Comparison of ENCODE assay signal across 8 cellular contexts in genomic region chr5:116068028-116068632, GRCh38. TPM values are rescaled to one million over a fixed set of nuclear protein-coding genes. Genes with fewer than 3 reads are reported as not detected.
A peak's percentile ranks its signal among the peaks of the same experiment; 100 is the strongest.
DNase-seq lines count a peak whose midpoint lies in the region; ATAC-seq, FAIRE-seq and TF ChIP-seq lines count a peak whose summit lies in the region.

No MANE protein-coding gene starts in this region.

- no peaks in the 10 kb centered on the region for H4K20me1 ChIP-seq in fibroblast of lung (ENCODE audit: control insufficient read depth, extremely low read depth, insufficient read depth, low read length)

- H3K36me3 Mint-ChIP-seq in CD4-positive, alpha-beta T cell (ENCODE audit: low read depth): no peaks in the 10 kb centered on the region

- intact Hi-C loops in CD4-positive, alpha-beta T cell (cut with DNase I, micrococcal nuclease): loop anchor here (1.0 to 5.0 kb wide), 3 partner anchors 434 to 759 kb away; no protein-coding TSS in a partner anchor
- intact Hi-C loops in pancreas (cut with DNase I): no loop called here

- peak; percentile 85 for FAIRE-seq in pancreas (lab: Jason Lieb, UNC)

- H3K4me3 Mint-ChIP-seq in CD4-positive, alpha-beta T cell: no peak overlapping the region

- no peak overlapping the region for H2AFZ ChIP-seq in fibroblast of lung (ENCODE audit: low read length)

- no peak overlapping the region for H3K9ac ChIP-seq in fibroblast of lung (ENCODE audit: insufficient read depth, low read length)

- no peak overlapping the region for H3K27ac Mint-ChIP-seq in CD4-positive, alpha-beta T cell

- H3K9me3 ChIP-seq in CD4-positive, alpha-beta T cell (ENCODE audit: control insufficient read depth, low read length): no peaks in the 10 kb centered on the region
- no peaks in the 10 kb centered on the region for H3K9me3 ChIP-seq in fibroblast of lung (ENCODE audit: control insufficient read depth, insufficient read depth, low read depth, low read length)
- no peaks in the 10 kb centered on the region for H3K9me3 ChIP-seq in pancreas

- H3K9me3 Mint-ChIP-seq in CD4-positive, alpha-beta T cell: no peaks in the 10 kb centered on the region

- peak; percentile 74 for TF ChIP-seq CTCF in CD4-positive, alpha-beta T cell (IDR thresholded peaks at IDR 0.05)
- TF ChIP-seq CTCF in GM12874 (IDR thresholded peaks at IDR 0.05; ENCODE audit: insufficient read depth, low read depth, low read length) (peak; percentile 40; the same call in 1 of the 2 replicates), fibroblast of lung (conservative IDR thresholded peaks at IDR 0.05 in 1 of 2, IDR thresholded peaks at IDR 0.05 in 1 of 2; ENCODE audit: low read depth in 1 of 2, low read length in 2 of 2) (peak; percentile 40 to 70), pancreas (IDR thresholded peaks at IDR 0.05) (peak; percentile 60 to 82 (median 70))

- WGBS in pancreas, 2 donors: 5 to 7% methylated on average over 4 of the region's 4 CpGs

- H3K4me1 Mint-ChIP-seq in CD4-positive, alpha-beta T cell (ENCODE audit: low read depth): no peaks in the 10 kb centered on the region

- H3K27ac ChIP-seq in CD4-positive, alpha-beta T cell (ENCODE audit: low read depth, low read length): no peak overlapping the region
- no peak overlapping the region for H3K27ac ChIP-seq in fibroblast of lung (ENCODE audit: insufficient read depth, low read length)
- no peak overlapping the region for H3K27ac ChIP-seq in pancreas

- DNase-seq in CD4-positive, alpha-beta T cell: peak in 1 of 10 experiments; percentile 6
- peak; percentile 62 for DNase-seq in Jurkat, Clone E6-1 (ENCODE audit: low read depth, low spot score)
- peak; percentile 41 for DNase-seq in SW480 (ENCODE audit: low spot score)
- peak; percentile 40 to 82 for DNase-seq in fibroblast of lung (ENCODE audit: low read depth in 2 of 2)
- DNase-seq in pancreas: peak in 1 of 6 donors; percentile 26
- DNase-seq in stimulated activated CD4-positive, alpha-beta T cell treated with anti-CD3 and anti-CD28 coated beads, Interleukin-12 subunit alpha, Interleukin-12 subunit beta, amount 100 ng/mL, for 4 hours: no peak

- ATAC-seq in CD4-positive, alpha-beta T cell (ENCODE audit: poor library complexity): peak; percentile 58
- peak in 3 of 4 donors; percentile 68 to 71 (median 69) for ATAC-seq in pancreas
- ATAC-seq in GM18870 (IDR thresholded peaks at IDR 0.05; ENCODE audit: unreplicated experiment): no peak

- no peak overlapping the region for H3K4me3 ChIP-seq in Jurkat, Clone E6-1 (ENCODE audit: low read length)
- H3K4me3 ChIP-seq in fibroblast of lung (replicated peaks in 1 of 4; ENCODE audit: control extremely low read depth in 1 of 4, insufficient read depth in 1 of 4, low read depth in 3 of 4, low read length in 4 of 4) (no peak overlapping the region), pancreas (no peak overlapping the region)

- H3K4me1 ChIP-seq in fibroblast of lung (ENCODE audit: control insufficient read depth, extremely low read depth, insufficient read depth, low read length): no peaks in the 10 kb centered on the region
- peaks cover 0 to 3% (median 0%) of the 10 kb centered on the region in 3 donors for H3K4me1 ChIP-seq in pancreas

- peaks cover 17% of the 10 kb centered on the region for H3K27me3 ChIP-seq in CD4-positive, alpha-beta T cell (ENCODE audit: control insufficient read depth, insufficient read depth, low read length)
- H3K27me3 ChIP-seq in fibroblast of lung (ENCODE audit: control insufficient read depth, insufficient read depth, low read length): no peaks in the 10 kb centered on the region
- H3K27me3 ChIP-seq in pancreas: peaks cover 0 to 10% (median 3%) of the 10 kb centered on the region in 4 donors

- CTCF ChIA-PET in CD4-positive, alpha-beta T cell (lab: Charles Lee): interaction anchor here (1.2 kb wide), 1 partner anchor 466 kb away, joined by 3 read pairs; the partner anchor contains the start of gene TICAM2

- peaks cover 30% of the 10 kb centered on the region for H3K27me3 Mint-ChIP-seq in CD4-positive, alpha-beta T cell

- no peak overlapping the region for H3K4me2 ChIP-seq in fibroblast of lung (ENCODE audit: extremely low read depth, insufficient read depth, low read length)

- H3K36me3 ChIP-seq in fibroblast of lung (ENCODE audit: control insufficient read depth, insufficient read depth, low read length) (no peaks in the 10 kb centered on the region), pancreas (no peaks in the 10 kb centered on the region)

- POLR2A ChIA-PET in CD4-positive, alpha-beta T cell (lab: Charles Lee): no interaction called here

- no peaks in the 10 kb centered on the region for H3K79me2 ChIP-seq in fibroblast of lung (ENCODE audit: control insufficient read depth, insufficient read depth, low read length)

RNA-seq across cellular contexts. Expression of gene COMMD10, which starts 16.7 kb away (rescaled TPM):
- 10 to 100 TPM; 26.0 to 27.6 TPM for total RNA-seq in CD4-positive, alpha-beta T cell
- polyA plus RNA-seq in Jurkat, Clone E6-1 (2012; ENCODE audit: insufficient read depth, insufficient read length): 38.4 TPM
- 31.6 and 35.8 TPM in 2 replicates for total RNA-seq in fibroblast of lung
- 22.8 and 24.2 TPM in 2 replicates for polyA plus RNA-seq in fibroblast of lung
- polyA plus RNA-seq in fibroblast of lung (2012): 19.5 and 20.1 TPM in 2 replicates
- polyA minus RNA-seq in fibroblast of lung (ENCODE audit: low replicate concordance): 1.6 TPM in 1 of 2 replicates, not detected in the other
- 10 to 100 TPM; 12.8 to 21.8 (median 14.7) TPM for total RNA-seq in pancreas
- 10 to 100 TPM; 14.3 to 14.8 TPM for polyA plus RNA-seq in pancreas

RNA-seq across cellular contexts. Expression of gene ARL14EPL, which starts 35.9 kb away (rescaled TPM):
- total RNA-seq in CD4-positive, alpha-beta T cell: not detected
- not detected for polyA plus RNA-seq in Jurkat, Clone E6-1 (2012; ENCODE audit: insufficient read depth, insufficient read length)
- total RNA-seq in fibroblast of lung: not detected in 2 replicates
- polyA plus RNA-seq in fibroblast of lung: not detected in 2 replicates
- polyA plus RNA-seq in fibroblast of lung (2012): not detected in 2 replicates
- polyA minus RNA-seq in fibroblast of lung (ENCODE audit: low replicate concordance): not detected in 2 replicates
- total RNA-seq in pancreas: not detected
- polyA plus RNA-seq in pancreas: not detected

Comparison
In these comparisons a context has a peak if more than half of its experiments do, and no peak if none do; other contexts are left out.
1. intact Hi-C loops: an anchor here in CD4-positive, alpha-beta T cell (1.0 to 5.0 kb wide); none called in pancreas.